In the genomic region with DNA sequence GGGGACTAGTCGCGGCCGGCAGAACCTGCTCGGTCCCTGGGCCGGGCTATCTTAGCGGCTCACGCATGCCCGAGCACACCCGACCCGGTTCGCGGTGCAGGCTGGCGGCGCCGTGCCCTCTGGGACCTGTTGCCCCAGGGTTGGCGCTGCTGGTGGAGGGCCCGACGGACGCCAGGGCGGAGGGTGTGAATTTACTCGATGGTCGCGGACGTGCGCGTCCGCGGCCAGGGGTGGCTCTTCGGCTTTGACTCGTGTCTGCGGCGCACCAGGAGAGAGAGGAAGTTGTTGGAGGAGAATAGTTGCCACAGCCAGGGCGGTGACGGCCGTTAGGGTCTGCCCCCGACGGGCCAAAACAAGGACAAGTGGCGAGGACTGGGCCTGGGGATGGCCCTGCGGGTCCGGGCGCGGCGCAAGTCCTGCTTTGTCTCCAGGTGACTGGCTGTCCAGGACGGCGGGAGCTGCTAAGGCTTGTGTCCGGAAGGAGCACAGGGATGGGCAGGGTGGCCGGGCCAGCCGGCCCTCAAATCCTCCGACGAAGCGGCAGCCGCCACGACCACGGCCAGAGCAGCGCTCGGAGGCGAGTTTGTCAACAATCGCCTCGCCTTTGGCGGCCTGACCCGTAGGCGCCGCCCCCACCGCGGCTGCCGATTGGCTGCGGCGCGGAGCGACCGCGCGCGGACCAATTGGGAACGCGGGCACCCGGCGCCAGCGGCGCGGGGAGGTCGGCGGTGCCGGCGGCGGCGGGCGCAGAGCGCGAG, we compare ENCODE assay signal across 8 cellular contexts. TPM values are rescaled to one million over a fixed set of nuclear protein-coding genes. Genes with fewer than 3 reads are reported as not detected.
DNase-seq lines count a peak whose midpoint lies in the region; ATAC-seq and TF ChIP-seq lines count a peak whose summit lies in the region.

No MANE protein-coding gene starts in this region.

- intact Hi-C loops in colonic mucosa (cut with DNase I): no loop called here

- H3K27me3 ChIP-seq in colonic mucosa: peaks cover 7% of the 10 kb centered on the region
- H3K27me3 ChIP-seq in layer of hippocampus (ENCODE audit: control insufficient read depth, insufficient read depth, low read length): peaks cover 4% of the 10 kb centered on the region

- no peaks in the 10 kb centered on the region for H3K36me3 ChIP-seq in colonic mucosa

- peak; percentile 32 for TF ChIP-seq POLR2A in GM18951 (IDR thresholded peaks at IDR 0.05; ENCODE audit: extremely low read depth, insufficient read depth, insufficient read length)

- peaks cover 6% of the 10 kb centered on the region for H3K4me1 ChIP-seq in colonic mucosa

- H3K27ac ChIP-seq in colonic mucosa (peak overlapping the region; percentile 86), layer of hippocampus (ENCODE audit: low read depth, low read length) (peak overlapping the region; percentile 63)

- H3K4me3 ChIP-seq in AG09309 (ENCODE audit: control insufficient read depth, low read depth, low read length): peak overlapping the region; percentile 76
- peak overlapping the region; percentile 82 for H3K4me3 ChIP-seq in colonic mucosa

- H3K9me3 ChIP-seq in colonic mucosa: no peaks in the 10 kb centered on the region

- TF ChIP-seq CTCF in AG09309 (IDR thresholded peaks at IDR 0.05; ENCODE audit: control insufficient read depth, insufficient read depth, low read depth, low read length, missing control alignments) (no peak), colonic mucosa (IDR thresholded peaks at IDR 0.05) (no peak)

- ATAC-seq in HG03139 (IDR thresholded peaks at IDR 0.05; ENCODE audit: unreplicated experiment): peak; percentile 36

- in situ Hi-C loops in GM18951 (cut with MboI; ENCODE audit: low sequenced_read_pairs, unreplicated experiment): no loop called here

- peak overlapping the region; percentile 76 to 90 for H3K9ac ChIP-seq in colonic mucosa (ENCODE audit: low read depth in 2 of 2, low read length in 2 of 2)

- peak; percentile 42 for DNase-seq in AG09309 (ENCODE audit: low read depth)
- peak; percentile 92 for DNase-seq in NCI-H226
- peak; percentile 85 for DNase-seq in activated CD4-positive, CD25-positive, alpha-beta regulatory T cell treated with anti-CD3 and anti-CD28 coated beads, Interleukin-2, amount 50 U/mL, for 72 hours
- peak; percentile 91 for DNase-seq in colonic mucosa
- peak; percentile 54 to 72 for DNase-seq in stimulated activated CD4-positive, alpha-beta T cell treated with anti-CD3 and anti-CD28 coated beads, Interleukin-15, amount 100 ng/mL, for 48 hours (ENCODE audit: low read depth in 2 of 2)

RNA-seq across cellular contexts. Expression of a gene that starts 1.3 kb away (rescaled TPM):
- total RNA-seq in colonic mucosa: 10 to 100 TPM; 21.3 to 31.7 TPM

Comparison
In these comparisons a context has a peak if more than half of its experiments do, and no peak if none do; other contexts are left out.
1. Peak in every context shown above with its lines: DNase-seq, ATAC-seq, H3K4me3 ChIP-seq and H3K27ac ChIP-seq.
2. DNase-seq: peak in every context shown above with its lines; median percentile 92 in NCI-H226; 91 in colonic mucosa; 85 in activated CD4-positive, CD25-positive, alpha-beta regulatory T cell treated with anti-CD3 and anti-CD28 coated beads, Interleukin-2, amount 50 U/mL, for 72 hours; 63 in stimulated activated CD4-positive, alpha-beta T cell treated with anti-CD3 and anti-CD28 coated beads, Interleukin-15, amount 100 ng/mL, for 48 hours; 42 in AG09309.